Comparison of ENCODE assay signal across 10 cellular contexts in the genomic region with DNA sequence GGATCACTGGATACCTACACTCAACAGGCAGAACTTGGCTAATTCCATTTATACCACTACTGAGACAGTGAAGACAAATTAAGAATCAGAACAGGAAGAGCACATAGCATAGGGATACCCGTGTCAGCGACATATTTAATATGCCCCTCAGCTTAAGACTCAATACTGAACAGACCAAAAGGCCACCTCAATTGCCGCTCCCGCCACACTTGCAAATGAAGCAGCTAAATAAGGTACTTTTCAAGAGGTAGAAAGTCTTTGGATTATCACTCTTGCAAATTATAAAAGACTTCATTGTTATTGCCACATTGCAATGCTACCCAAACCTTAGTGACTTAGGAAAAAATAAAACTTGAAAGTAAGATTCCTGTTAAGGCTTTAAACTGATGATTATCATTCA. TPM values are rescaled to one million over a fixed set of nuclear protein-coding genes. Genes with fewer than 3 reads are reported as not detected.
DNase-seq lines count a peak whose midpoint lies in the region; ATAC-seq, FAIRE-seq and TF ChIP-seq lines count a peak whose summit lies in the region.
"Had no signal": no experiment of that assay in that cellular context is flagged by ENCODE, and none has a peak within 500 bp of the region (broad histone marks: within the 10 kb centered on the region; RNA-seq: fewer than 3 reads in every experiment).

No MANE protein-coding gene starts in this region.

- H3K9me3 ChIP-seq in PC-3 (ENCODE audit: low read length) (no peaks in the 10 kb centered on the region), endothelial cell of umbilical vein (replicated peaks; ENCODE audit: control insufficient read depth, insufficient read depth, low read length) (no peaks in the 10 kb centered on the region), trophoblast cell (ENCODE audit: insufficient read depth, low read depth, low read length) (no peaks in the 10 kb centered on the region)

- H3K14ac ChIP-seq in trophoblast cell (ENCODE audit: low read length): no peak overlapping the region

- no peak overlapping the region for H2BK12ac ChIP-seq in trophoblast cell (ENCODE audit: low read length)

- H3K27me3 Mint-ChIP-seq in Calu3 (ENCODE audit: unreplicated experiment): no peaks in the 10 kb centered on the region

- peak overlapping the region; percentile 99 for H3K4me3 Mint-ChIP-seq in Calu3 (ENCODE audit: low read depth, unreplicated experiment)

- peaks cover 90% of the 10 kb centered on the region for H3K36me3 Mint-ChIP-seq in Calu3 (ENCODE audit: insufficient read depth, unreplicated experiment)

- H4K8ac ChIP-seq in trophoblast cell (ENCODE audit: low read depth, low read length): no peak overlapping the region

- no peak overlapping the region for H3K18ac ChIP-seq in trophoblast cell (ENCODE audit: low read length)

- BruUV-seq in Calu3 (replicated peaks; lab: Mats Ljungman, UMichigan) (no TSS peak), PC-3 (replicated peaks; lab: Mats Ljungman, UMichigan) (no TSS peak), endothelial cell of umbilical vein (replicated peaks; lab: Mats Ljungman, UMichigan) (no TSS peak)

- H4K20me1 ChIP-seq in PC-3 (ENCODE audit: low read length): peaks cover 39% of the 10 kb centered on the region
- peaks cover 24% of the 10 kb centered on the region for H4K20me1 ChIP-seq in endothelial cell of umbilical vein (replicated peaks; ENCODE audit: control insufficient read depth, extremely low read depth, insufficient read depth, low read length)

- H3F3A ChIP-seq in PC-3 (ENCODE audit: low read length, unreplicated experiment): no peaks in the 10 kb centered on the region

- intact Hi-C loops in Calu3 (cut with micrococcal nuclease; ENCODE audit: unreplicated experiment): loop anchor here (5.0 kb wide), 1 partner anchor 64 kb away; no protein-coding TSS in a partner anchor
- intact Hi-C loops in PC-3 (cut with micrococcal nuclease): loop anchor here (5.0 kb wide), 1 partner anchor 69 kb away; the partner anchor contains the start of gene DMC1
- intact Hi-C loops in endothelial cell of umbilical vein (cut with micrococcal nuclease): loop anchor here (10.0 kb wide), 1 partner anchor 202 kb away; the partner anchor contains the start of genes GTPBP1 and JOSD1

- H3K4me1 Mint-ChIP-seq in Calu3 (ENCODE audit: low read depth, unreplicated experiment): peaks cover 29% of the 10 kb centered on the region

- no CpG with 5 or more reads among the region's 4 CpGs for WGBS in trophoblast cell (ENCODE audit: extremely low coverage, insufficient coverage, insufficient read length)

- H2AFZ ChIP-seq in PC-3 (ENCODE audit: low read length) (no peak overlapping the region), endothelial cell of umbilical vein (ENCODE audit: low read depth, low read length) (no peak overlapping the region), trophoblast cell (ENCODE audit: insufficient read depth, low read length, poor library complexity) (no peak overlapping the region)

- no peak overlapping the region for H2BK5ac ChIP-seq in trophoblast cell (ENCODE audit: low read depth, low read length, poor library complexity)

- H3K27ac ChIP-seq in PC-3 (ENCODE audit: low read length) (no peak overlapping the region), endothelial cell of umbilical vein (ENCODE audit: insufficient read depth, low read depth, low read length) (no peak overlapping the region), trophoblast cell (ENCODE audit: low read depth, low read length) (no peak overlapping the region)

- H3K79me2 ChIP-seq in PC-3 (ENCODE audit: low read length): peaks cover 77% of the 10 kb centered on the region
- peaks cover 78% of the 10 kb centered on the region for H3K79me2 ChIP-seq in endothelial cell of umbilical vein (ENCODE audit: control insufficient read depth, insufficient read depth, low read length)
- peaks cover 26% of the 10 kb centered on the region for H3K79me2 ChIP-seq in trophoblast cell (ENCODE audit: control insufficient read depth, insufficient read depth, low read length, poor library complexity)

- no peak overlapping the region for H3K23ac ChIP-seq in trophoblast cell (ENCODE audit: low read length)

- peak overlapping the region; percentile 86 for H3K4ac ChIP-seq in trophoblast cell (ENCODE audit: low read depth, low read length)

- no peak for TF ChIP-seq POLR2A in endothelial cell of umbilical vein (IDR thresholded peaks at IDR 0.05; ENCODE audit: low read depth, low read length)

- H4K12ac ChIP-seq in trophoblast cell (ENCODE audit: low read depth, low read length): no peak overlapping the region

- FAIRE-seq in endothelial cell of umbilical vein (lab: Jason Lieb, UNC) (no peak), urothelium cell line (lab: Jason Lieb, UNC) (no peak)

- H3K36me3 ChIP-seq in PC-3 (ENCODE audit: low read depth, low read length) (peaks cover 35% of the 10 kb centered on the region), endothelial cell of umbilical vein (ENCODE audit: control insufficient read depth in 2 of 2, extremely low read depth in 1 of 2, insufficient read depth in 2 of 2, low read length in 2 of 2) (peaks cover 17 to 32% of the 10 kb centered on the region in 2 experiments), trophoblast cell (ENCODE audit: control insufficient read depth in 1 of 2, insufficient read depth in 2 of 2, low read length in 2 of 2) (peaks cover 17 to 29% of the 10 kb centered on the region in 2 experiments)

- no peak overlapping the region for H2AK5ac ChIP-seq in trophoblast cell (ENCODE audit: low read length)

- dilution Hi-C loops in endothelial cell of umbilical vein (cut with MboI; ENCODE audit: extremely low pct_ligation_motif_present, low sequenced_read_pairs): no loop called here

- no peaks in the 10 kb centered on the region for H3K27me3 ChIP-seq in PC-3 (ENCODE audit: low read length)
- no peaks in the 10 kb centered on the region for H3K27me3 ChIP-seq in endothelial cell of umbilical vein (ENCODE audit: control insufficient read depth in 2 of 2, insufficient read depth in 2 of 2, low read length in 2 of 2)
- H3K27me3 ChIP-seq in trophoblast cell (ENCODE audit: insufficient read depth, low read length): no peaks in the 10 kb centered on the region

- CTCF ChIA-PET in Calu3 (lab: Charles Lee): no interaction called here
- CTCF ChIA-PET in PC-3 (lab: Charles Lee): no interaction called here
- CTCF ChIA-PET in endothelial cell of umbilical vein (lab: Charles Lee): interaction anchor here (1.2 to 2.3 kb wide), 3 partner anchors 12 to 451 kb away, joined by 3 to 8 read pairs (median 6); partner anchors contain the start of gene TOMM22

- H3K9ac ChIP-seq in PC-3 (ENCODE audit: low read length): no peak overlapping the region
- peak overlapping the region; percentile 13 for H3K9ac ChIP-seq in endothelial cell of umbilical vein (replicated peaks; ENCODE audit: extremely low read depth, insufficient read depth, low read length)
- no peak overlapping the region for H3K9ac ChIP-seq in trophoblast cell (ENCODE audit: low read length)

- H3K79me1 ChIP-seq in trophoblast cell (ENCODE audit: low read length): peaks cover 14% of the 10 kb centered on the region

- H3K4me3 ChIP-seq in PC-3 (ENCODE audit: low read length): peak overlapping the region; percentile 85
- peak overlapping the region in 2 of 3 experiments; percentile 82 to 89 for H3K4me3 ChIP-seq in endothelial cell of umbilical vein (replicated peaks in 1 of 3; ENCODE audit: insufficient read depth in 1 of 3, low read depth in 1 of 3, low read length in 3 of 3)
- H3K4me3 ChIP-seq in trophoblast cell (ENCODE audit: low read depth, low read length): no peak overlapping the region

- no peaks in the 10 kb centered on the region for H3K9me1 ChIP-seq in endothelial cell of umbilical vein (replicated peaks; ENCODE audit: control insufficient read depth, extremely low read depth, insufficient read depth, low read length)

- no peaks in the 10 kb centered on the region for H3K9me2 ChIP-seq in PC-3 (replicated peaks; ENCODE audit: low read length)

- peak overlapping the region; percentile 100 for H3K4me2 ChIP-seq in PC-3 (ENCODE audit: low read length)
- peak overlapping the region; percentile 84 for H3K4me2 ChIP-seq in endothelial cell of umbilical vein (ENCODE audit: insufficient read depth, low read length)
- H3K4me2 ChIP-seq in trophoblast cell (ENCODE audit: low read length): peak overlapping the region; percentile 52

- DNase-seq in Calu3 (no peak), PC-3 (no peak), endothelial cell of umbilical vein (ENCODE audit: low read depth, low spot score) (peak; percentile 31), trophoblast cell (no peak), dermis blood vessel endothelial cell (no peak), urothelium cell line (ENCODE audit: low spot score) (no peak)
- DNase-seq: NCI-H774 had no signal

- no peak overlapping the region for H4K91ac ChIP-seq in trophoblast cell (ENCODE audit: low read depth, low read length)

- no peak overlapping the region for H2BK120ac ChIP-seq in trophoblast cell (ENCODE audit: insufficient read depth, low read length, poor library complexity)

- TF ChIP-seq CTCF in Calu3 (IDR thresholded peaks at IDR 0.05; ENCODE audit: unreplicated experiment) (no peak), PC-3 (conservative IDR thresholded peaks at IDR 0.05; ENCODE audit: low read depth, low read length) (no peak), endothelial cell of umbilical vein (IDR thresholded peaks at IDR 0.05; ENCODE audit: extremely low read depth in 1 of 2, insufficient read depth in 1 of 2, low read depth in 1 of 2, low read length in 2 of 2) (no peak)

- H3K4me1 ChIP-seq in PC-3 (ENCODE audit: insufficient read depth, low read length) (peaks cover 24% of the 10 kb centered on the region), endothelial cell of umbilical vein (ENCODE audit: control insufficient read depth, extremely low read depth, insufficient read depth, low read length) (peaks cover 21% of the 10 kb centered on the region), trophoblast cell (ENCODE audit: control insufficient read depth in 1 of 2, insufficient read depth in 2 of 2, low read length in 2 of 2) (peaks cover 0 to 7% of the 10 kb centered on the region in 2 experiments)

- no peak for ATAC-seq in PC-3
- ATAC-seq in HG03565 (IDR thresholded peaks at IDR 0.05; ENCODE audit: unreplicated experiment): no peak
- ATAC-seq in GM18520 (IDR thresholded peaks at IDR 0.05; ENCODE audit: unreplicated experiment): no peak

- H3K27ac Mint-ChIP-seq in Calu3 (ENCODE audit: unreplicated experiment): peak overlapping the region; percentile 42

- POLR2A ChIA-PET in PC-3 (lab: Charles Lee; ENCODE audit: unreplicated experiment): no interaction called here
- POLR2A ChIA-PET in endothelial cell of umbilical vein (lab: Charles Lee): interaction anchor here (0.6 to 1.3 kb wide), 2 partner anchors 16 to 303 kb away, joined by 3 to 4 read pairs; no protein-coding TSS in a partner anchor

- no peaks in the 10 kb centered on the region for H3K9me3 Mint-ChIP-seq in Calu3 (ENCODE audit: low read depth, unreplicated experiment)

RNA-seq across cellular contexts. Expression of gene DDX17, which starts 3.1 kb away (rescaled TPM):
- total RNA-seq in Calu3 (2022) (342 and 344 TPM in 2 replicates), PC-3 (2014; rRNA removed) (333 and 512 TPM in 2 replicates), endothelial cell of umbilical vein (377 and 393 TPM in 2 replicates), dermis blood vessel endothelial cell (414 and 538 TPM in 2 replicates)
- 402 and 454 TPM in 2 replicates for polyA plus RNA-seq in endothelial cell of umbilical vein
- polyA plus RNA-seq in endothelial cell of umbilical vein (2011; cell fraction: cytosol; rRNA removed): 166 and 206 TPM in 2 replicates
- polyA plus RNA-seq in endothelial cell of umbilical vein (2011; cell fraction: nucleus; rRNA removed): 1,464 and 1,816 TPM in 2 replicates
- polyA plus RNA-seq in endothelial cell of umbilical vein (2012): 151 and 173 TPM in 2 replicates
- 863 and 927 TPM in 2 replicates for polyA minus RNA-seq in endothelial cell of umbilical vein
- 170 TPM for polyA minus RNA-seq in endothelial cell of umbilical vein (2011; cell fraction: cytosol; rRNA and poly(A)+ RNA removed)
- polyA minus RNA-seq in endothelial cell of umbilical vein (2011; cell fraction: nucleus; rRNA and poly(A)+ RNA removed): 787 and 915 TPM in 2 replicates
- polyA plus RNA-seq in trophoblast cell (2013): 186 and 190 TPM in 2 replicates

RNA-seq across cellular contexts. Expression of gene KDELR3, which starts 35.1 kb away (rescaled TPM):
- 16.1 and 18.7 TPM in 2 replicates for total RNA-seq in Calu3 (2022)
- total RNA-seq in PC-3 (2014; rRNA removed): 17.7 and 22.6 TPM in 2 replicates
- total RNA-seq in endothelial cell of umbilical vein: 28.6 and 40.2 TPM in 2 replicates
- polyA plus RNA-seq in endothelial cell of umbilical vein: 61.3 and 64.2 TPM in 2 replicates
- polyA plus RNA-seq in endothelial cell of umbilical vein (2011; cell fraction: cytosol; rRNA removed): 43.3 and 51.0 TPM in 2 replicates
- 14.6 and 14.7 TPM in 2 replicates for polyA plus RNA-seq in endothelial cell of umbilical vein (2011; cell fraction: nucleus; rRNA removed)
- polyA plus RNA-seq in endothelial cell of umbilical vein (2012): 38.8 and 48.6 TPM in 2 replicates
- polyA minus RNA-seq in endothelial cell of umbilical vein: 36.3 and 46.6 TPM in 2 replicates
- polyA minus RNA-seq in endothelial cell of umbilical vein (2011; cell fraction: cytosol; rRNA and poly(A)+ RNA removed): 6.3 TPM
- 6.4 and 6.6 TPM in 2 replicates for polyA minus RNA-seq in endothelial cell of umbilical vein (2011; cell fraction: nucleus; rRNA and poly(A)+ RNA removed)
- 41.5 TPM in 2 replicates for polyA plus RNA-seq in trophoblast cell (2013)
- total RNA-seq in dermis blood vessel endothelial cell: 30.6 and 45.3 TPM in 2 replicates

RNA-seq across cellular contexts. Expression of gene KCNJ4, which starts 48.0 kb away (rescaled TPM):
- total RNA-seq in Calu3 (2022): not detected in 2 replicates
- not detected in 2 replicates for total RNA-seq in PC-3 (2014; rRNA removed)
- total RNA-seq in endothelial cell of umbilical vein: not detected in 2 replicates
- polyA plus RNA-seq in endothelial cell of umbilical vein: not detected in 2 replicates
- polyA plus RNA-seq in endothelial cell of umbilical vein (2011; cell fraction: cytosol; rRNA removed): not detected in 2 replicates
- polyA plus RNA-seq in endothelial cell of umbilical vein (2011; cell fraction: nucleus; rRNA removed): not detected in 2 replicates
- not detected in 2 replicates for polyA plus RNA-seq in endothelial cell of umbilical vein (2012)
- polyA minus RNA-seq in endothelial cell of umbilical vein: not detected in 2 replicates
- not detected for polyA minus RNA-seq in endothelial cell of umbilical vein (2011; cell fraction: cytosol; rRNA and poly(A)+ RNA removed)
- polyA minus RNA-seq in endothelial cell of umbilical vein (2011; cell fraction: nucleus; rRNA and poly(A)+ RNA removed): not detected in 2 replicates
- polyA plus RNA-seq in trophoblast cell (2013): 0.05 and 0.08 TPM in 2 replicates
- not detected in 2 replicates for total RNA-seq in dermis blood vessel endothelial cell
- total RNA-seq: lung microvascular endothelial cell had no signal
